29 cellular contexts compared by ENCODE assay signal in the genomic region with DNA sequence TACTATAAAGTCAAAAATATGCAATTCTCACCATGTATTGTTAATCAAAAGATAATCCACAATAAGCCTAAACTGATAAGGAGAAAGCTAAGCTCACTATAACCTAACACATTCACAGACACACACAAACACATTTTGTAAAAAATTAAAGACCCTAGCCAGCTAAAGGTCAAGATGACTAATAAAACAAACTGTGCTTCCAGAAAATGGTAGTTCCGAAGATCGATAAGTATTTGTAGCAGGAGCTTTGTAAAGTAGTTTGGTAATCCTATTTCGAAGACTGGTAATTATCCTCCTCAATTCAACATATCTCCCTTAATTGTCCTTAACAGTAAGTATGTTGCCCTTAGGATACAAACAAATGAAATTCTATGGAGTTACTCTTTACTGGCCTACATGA.
DNase-seq lines count a peak whose midpoint lies in the region; ATAC-seq, FAIRE-seq and TF ChIP-seq lines count a peak whose summit lies in the region.
"Had no signal": no experiment of that assay in that cellular context is flagged by ENCODE, and none has a peak within 500 bp of the region (broad histone marks: within the 10 kb centered on the region; RNA-seq: fewer than 3 reads in every experiment).

No MANE protein-coding gene starts in this region.

- no peaks in the 10 kb centered on the region for H3K79me2 ChIP-seq in HepG2 (ENCODE audit: insufficient read depth, low read length)

- no peak for FAIRE-seq in HepG2 (lab: Jason Lieb, UNC)

- H2AFZ ChIP-seq in HepG2 (ENCODE audit: low read length): no peak overlapping the region

- TF ChIP-seq POLR2A in HepG2 (IDR thresholded peaks at IDR 0.05; ENCODE audit: insufficient read depth in 1 of 2, low read depth in 2 of 2, low read length in 2 of 2) (no peak), right lobe of liver (IDR thresholded peaks at IDR 0.05) (no peak)

- in situ Hi-C loops in HepG2 (cut with HindIII; ENCODE audit: extremely low pct_ligation_motif_present, low pct_unique_long_range_greater_than_20kb): loop anchor here (10.0 kb wide), 2 partner anchors 199 to 389 kb away; no protein-coding TSS in a partner anchor

- ATAC-seq in HepG2 (no peak), right lobe of liver (no peak)
- ATAC-seq: A549; CD8-positive, alpha-beta T cell had no signal

- no peak for TF ChIP-seq RAD21 in HepG2 (CRISPR knock-in tag; IDR thresholded peaks at IDR 0.05)

- H3K36me3 ChIP-seq in HepG2 (replicated peaks in 1 of 2; ENCODE audit: control insufficient read depth in 1 of 2, insufficient read depth in 2 of 2, low read length in 2 of 2) (no peaks in the 10 kb centered on the region), right lobe of liver (no peaks in the 10 kb centered on the region)
- H3K36me3 ChIP-seq: BE2C; BLaER1; BLaER1 treated with 17β-estradiol and CSF1 and Interleukin-3, amounts not matched to agents 10 nM and 100 nM had no signal

- DNase-seq in NCI-H82 (lab: John Stamatoyannopoulos, UW) (peak; percentile 1), NCI-H82 treated with DMSO at 0.1 percent for 48 hours (lab: John Stamatoyannopoulos, UW; ENCODE audit: unreplicated experiment) (no peak), HepG2 (ENCODE audit: low spot score) (no peak), right lobe of liver (no peak)
- DNase-seq: 8988T; ACHN; AML-193; BE2C; C1 segment of cervical spinal cord; Caco-2; Calu3; CD4-positive, alpha-beta memory T cell; CD4-positive, alpha-beta T cell; CD4-positive, CD25-positive, alpha-beta regulatory T cell; CD8-positive, alpha-beta memory T cell; CD8-positive, alpha-beta T cell; COR-L47; DMS 273 treated with DMSO at 0.1 percent for 48 hours; DMS153; DMS53; DMS79; DMS79 treated with DMSO at 0.1 percent for 48 hours; DND-41; EL had no signal

- BruUV-seq in HepG2 (replicated peaks; lab: Mats Ljungman, UMichigan): no TSS peak

- no peaks in the 10 kb centered on the region for H4K20me1 ChIP-seq in HepG2 (ENCODE audit: insufficient read depth, low read length)
- H4K20me1 ChIP-seq: BLaER1; BLaER1 treated with 17β-estradiol and CSF1 and Interleukin-3, amounts not matched to agents 10 nM and 100 nM had no signal

- H3K27ac ChIP-seq in HepG2 (ENCODE audit: extremely low read length, insufficient read depth, low read length) (no peak overlapping the region), right lobe of liver (no peak overlapping the region)
- H3K27ac ChIP-seq: 22Rv1; A549; BLaER1; BLaER1 treated with 17β-estradiol and CSF1 and Interleukin-3, amounts not matched to agents 10 nM and 100 nM; C4-2B had no signal

- no peak overlapping the region for H3K4me2 ChIP-seq in HepG2 (ENCODE audit: low read depth, low read length)
- H3K4me2 ChIP-seq: A549; BLaER1; BLaER1 treated with 17β-estradiol and CSF1 and Interleukin-3, amounts not matched to agents 10 nM and 100 nM had no signal

- CTCF ChIA-PET in HepG2 (lab: Yijun Ruan, JAX; ENCODE audit: low intra/inter-chr PET ratio, low total read pairs): no interaction called here

- no peak overlapping the region for H3K9ac ChIP-seq in HepG2 (ENCODE audit: insufficient read depth, low read depth, low read length)
- H3K9ac ChIP-seq: BLaER1; BLaER1 treated with 17β-estradiol and CSF1 and Interleukin-3, amounts not matched to agents 10 nM and 100 nM had no signal

- TF ChIP-seq CTCF in HepG2 (CRISPR knock-in tag; IDR thresholded peaks at IDR 0.05) (no peak), right lobe of liver (IDR thresholded peaks at IDR 0.05) (no peak)

- TF ChIP-seq EP300 in HepG2 (IDR thresholded peaks at IDR 0.05; ENCODE audit: low read depth in 2 of 2, low read length in 2 of 2): no peak
- TF ChIP-seq EP300 in HepG2 (CRISPR knock-in tag; IDR thresholded peaks at IDR 0.05; ENCODE audit: borderline replicate concordance): no peak

- H3K27me3 ChIP-seq in HepG2 (ENCODE audit: control insufficient read depth in 1 of 2, insufficient read depth in 2 of 2, low read length in 2 of 2) (no peaks in the 10 kb centered on the region), right lobe of liver (no peaks in the 10 kb centered on the region)
- H3K27me3 ChIP-seq: BLaER1; BLaER1 treated with 17β-estradiol and CSF1 and Interleukin-3, amounts not matched to agents 10 nM and 100 nM had no signal

- WGBS in HepG2 (ENCODE audit: low lambda C conversion rate): 29% methylated on average over 3 of the region's 3 CpGs
- WGBS in right lobe of liver (ENCODE audit: insufficient coverage, low coverage, low lambda C conversion rate, missing lambda C conversion rate): 90% methylated on average over 3 of the region's 3 CpGs

- intact Hi-C loops in HepG2 (cut with micrococcal nuclease; ENCODE audit: unreplicated experiment) (no loop called here), right lobe of liver (cut with DNase I) (no loop called here)

- H3K9me3 ChIP-seq in HepG2 (ENCODE audit: low read length) (no peaks in the 10 kb centered on the region), right lobe of liver (no peaks in the 10 kb centered on the region)
- H3K9me3 ChIP-seq: A549; BE2C; BLaER1; BLaER1 treated with 17β-estradiol and CSF1 and Interleukin-3, amounts not matched to agents 10 nM and 100 nM; Caco-2 had no signal

- POLR2A ChIA-PET in HepG2 (lab: Yijun Ruan, JAX): no interaction called here

- peaks cover 4% of the 10 kb centered on the region; the same call in 1 of the 2 replicates for H3K4me1 ChIP-seq in HepG2 (ENCODE audit: insufficient read depth, low read length)
- no peaks in the 10 kb centered on the region for H3K4me1 ChIP-seq in right lobe of liver
- H3K4me1 ChIP-seq: BE2C; BLaER1; BLaER1 treated with 17β-estradiol and CSF1 and Interleukin-3, amounts not matched to agents 10 nM and 100 nM; Caco-2 had no signal

- H3K4me3 ChIP-seq in HepG2 (replicated peaks in 1 of 3; ENCODE audit: insufficient read depth in 1 of 3, low read depth in 2 of 3, low read length in 3 of 3) (no peak overlapping the region), right lobe of liver (no peak overlapping the region)
- H3K4me3 ChIP-seq: A549; BLaER1; BLaER1 treated with 17β-estradiol and CSF1 and Interleukin-3, amounts not matched to agents 10 nM and 100 nM had no signal

TF ChIP-seq in HepG2, 621 proteins besides CTCF, POLR2A, EP300 and RAD21:
- peak in 1 of 2 experiments; percentile 61; a peak in 2 of 4 replicates for TF ChIP-seq NR2F1 (CRISPR knock-in tag; IDR thresholded peaks at IDR 0.05)
- no peak for TF ChIP-seq HOXD1 (CRISPR knock-in tag; IDR thresholded peaks at IDR 0.05)
- TF ChIP-seq FOXA3 (CRISPR knock-in tag; IDR thresholded peaks at IDR 0.05): peak; percentile 32; the same call in 1 of the 2 replicates
- peak; percentile 52; the same call in 1 of the 2 replicates for TF ChIP-seq NR2F6 (IDR thresholded peaks at IDR 0.05)
- TF ChIP-seq NR2F6 (CRISPR knock-in tag; IDR thresholded peaks at IDR 0.05): no peak
- TF ChIP-seq, protein P1, sequence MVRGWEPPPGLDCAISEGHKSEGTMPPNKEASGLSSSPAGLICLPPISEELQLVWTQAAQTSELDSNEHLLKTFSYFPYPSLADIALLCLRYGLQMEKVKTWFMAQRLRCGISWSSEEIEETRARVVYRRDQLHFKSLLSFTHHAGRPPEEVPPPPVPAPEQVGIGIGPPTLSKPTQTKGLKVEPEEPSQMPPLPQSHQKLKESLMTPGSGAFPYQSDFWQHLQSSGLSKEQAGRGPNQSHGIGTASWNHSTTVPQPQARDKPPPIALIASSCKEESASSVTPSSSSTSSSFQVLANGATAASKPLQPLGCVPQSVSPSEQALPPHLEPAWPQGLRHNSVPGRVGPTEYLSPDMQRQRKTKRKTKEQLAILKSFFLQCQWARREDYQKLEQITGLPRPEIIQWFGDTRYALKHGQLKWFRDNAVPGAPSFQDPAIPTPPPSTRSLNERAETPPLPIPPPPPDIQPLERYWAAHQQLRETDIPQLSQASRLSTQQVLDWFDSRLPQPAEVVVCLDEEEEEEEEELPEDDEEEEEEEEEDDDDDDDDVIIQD (CRISPR knock-in tag; IDR thresholded peaks at IDR 0.05; ENCODE audit: low read depth): peak; percentile 51; the same call in 1 of the 2 replicates
- peak; percentile 43; the same call in 1 of the 2 replicates for TF ChIP-seq FOSL1 (CRISPR knock-in tag; IDR thresholded peaks at IDR 0.05; ENCODE audit: borderline replicate concordance)
- TF ChIP-seq FOXA1 (IDR thresholded peaks at IDR 0.05): no peak
- no peak for TF ChIP-seq FOXA1 (CRISPR knock-in tag; IDR thresholded peaks at IDR 0.05)
- TF ChIP-seq GATAD2A (CRISPR knock-in tag; IDR thresholded peaks at IDR 0.05): 0 out of 2 replicates have a peak, but pooled peaks have one; percentile 37
- TF ChIP-seq JUND (CRISPR knock-in tag; IDR thresholded peaks at IDR 0.05): 0 out of 2 replicates have a peak, but pooled peaks have one; percentile 37
